10 cellular contexts compared by ENCODE assay signal in the genomic region with DNA sequence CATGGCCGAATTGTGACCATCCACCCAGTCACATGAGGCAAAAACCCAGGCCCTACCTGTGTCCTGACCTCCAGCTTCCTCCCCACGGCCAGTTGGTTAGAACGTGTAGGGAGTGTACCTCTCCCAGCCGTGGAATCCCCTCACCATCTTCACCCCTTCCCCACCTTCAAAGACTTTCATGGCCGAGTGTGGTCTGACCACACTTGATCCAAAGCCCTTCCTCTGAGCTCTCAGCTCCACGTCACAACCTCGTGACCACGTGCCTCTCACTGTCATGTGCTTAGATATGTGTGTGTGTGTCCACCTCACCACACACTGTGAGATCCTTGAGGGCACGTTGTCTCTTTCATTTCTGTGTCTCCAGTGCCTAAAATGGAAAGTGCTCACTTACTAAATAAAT. TPM values are rescaled to one million over a fixed set of nuclear protein-coding genes. Genes with fewer than 3 reads are reported as not detected.
DNase-seq lines count a peak whose midpoint lies in the region; ATAC-seq and TF ChIP-seq lines count a peak whose summit lies in the region.
"Had no signal": no experiment of that assay in that cellular context is flagged by ENCODE, and none has a peak within 500 bp of the region (broad histone marks: within the 10 kb centered on the region; RNA-seq: fewer than 3 reads in every experiment).

No MANE protein-coding gene starts in this region.

- no peak overlapping the region for H3K14ac ChIP-seq in H9 (ENCODE audit: insufficient read depth, low read length)

- no peak overlapping the region for H3K27ac ChIP-seq in H9 (ENCODE audit: insufficient read length, low read depth, low read length)
- H3K27ac ChIP-seq: thyroid gland had no signal

- H3K79me2 ChIP-seq in H9 (ENCODE audit: insufficient read depth, low read length), result no peaks in the 10 kb centered on the region

- no peak overlapping the region for H4K5ac ChIP-seq in H9 (ENCODE audit: insufficient read length, low read depth, low read length)

- H4K91ac ChIP-seq in H9 (ENCODE audit: insufficient read length, low read depth, low read length), result peak overlapping the region; percentile 67

- H2BK5ac ChIP-seq in H9 (ENCODE audit: insufficient read length, low read length), result no peak overlapping the region

- H2BK15ac ChIP-seq in H9 (ENCODE audit: low read depth, low read length), result no peak overlapping the region

- H3K18ac ChIP-seq in H9 (ENCODE audit: insufficient read length, low read depth, low read length), result no peak overlapping the region

- WGBS in H9 (ENCODE audit: extremely low coverage, insufficient read length, low lambda C conversion rate), result no CpG with 5 or more reads among the region's 9 CpGs

- ATAC-seq in naive thymus-derived CD8-positive, alpha-beta T cell, result no peak
- no peak for ATAC-seq in esophagus mucosa
- no peak for ATAC-seq in HG03097 (IDR thresholded peaks at IDR 0.05; ENCODE audit: low FRiP score, unreplicated experiment)

- no peak overlapping the region for H2BK20ac ChIP-seq in H9 (ENCODE audit: low read depth, low read length, poor library complexity, severe bottlenecking)

- H3K27me3 ChIP-seq in H9 (ENCODE audit: insufficient read depth, low read length), result no peaks in the 10 kb centered on the region
- H3K27me3 ChIP-seq: thyroid gland had no signal

- H2AK5ac ChIP-seq in H9 (ENCODE audit: insufficient read length, low read length), result no peak overlapping the region

- POLR2A ChIA-PET in naive thymus-derived CD8-positive, alpha-beta T cell (lab: Charles Lee), result interaction anchor here (0.5 to 7.8 kb wide), 18 partner anchors 10 to 243 kb away, joined by 3 to 121 read pairs (median 5); partner anchors contain the start of genes HMGB1, KATNAL1 and USPL1

- peak; percentile 59 for DNase-seq in GM12864 (ENCODE audit: low read depth)
- no peak for DNase-seq in H9
- peak; percentile 84 for DNase-seq in activated CD4-positive, alpha-beta T cell treated with anti-CD3 and anti-CD28 coated beads, Interleukin-2, amount 10 ng/mL, durations not matched to agents 24 days and 14 days
- DNase-seq in naive thymus-derived CD8-positive, alpha-beta T cell, result peak in 1 of 10 donors; percentile 13
- no peak for DNase-seq in NCI-H2171 treated with DMSO at 0.1 percent for 48 hours (lab: John Stamatoyannopoulos, UW)
- DNase-seq in Ammon's horn (ENCODE audit: low spot score), result no peak
- DNase-seq: NCI-H1417, thyroid gland had no signal

- H3K56ac ChIP-seq in H9 (ENCODE audit: insufficient read length, low read depth, low read length), result no peak overlapping the region

- peaks cover 12 to 18% of the 10 kb centered on the region in 2 experiments for H3K4me1 Mint-ChIP-seq in H9
- peaks cover 87% of the 10 kb centered on the region for H3K4me1 Mint-ChIP-seq in activated CD4-positive, alpha-beta T cell treated with anti-CD3 and anti-CD28 coated beads, Interleukin-2, amount 10 ng/mL, durations not matched to agents 24 days and 14 days
- H3K4me1 Mint-ChIP-seq in naive thymus-derived CD8-positive, alpha-beta T cell, result peaks cover 65 to 98% (median 93%) of the 10 kb centered on the region in 4 donors

- intact Hi-C loops in activated CD4-positive, alpha-beta T cell treated with anti-CD3 and anti-CD28 coated beads, Interleukin-2, amount 10 ng/mL, durations not matched to agents 24 days and 14 days (cut with micrococcal nuclease), result loop anchor here (5.0 to 10.0 kb wide), 4 partner anchors 49 to 791 kb away; partner anchors contain the start of genes HSPH1 and UBE2L5

- TF ChIP-seq CTCF in GM12864 (IDR thresholded peaks at IDR 0.05; ENCODE audit: low read depth, low read length, missing control alignments), result no peak
- no peak for TF ChIP-seq CTCF in H9 (conservative IDR thresholded peaks at IDR 0.05)

- H3K4me2 ChIP-seq in H9 (ENCODE audit: insufficient read depth, insufficient read length, low read length), result no peak overlapping the region

- H3T11ph ChIP-seq in H9 (ENCODE audit: low read length), result no peak overlapping the region

- no peak overlapping the region for H3K9ac ChIP-seq in H9 (ENCODE audit: extremely low read depth, insufficient read length, low read length)

- peak overlapping the region in 2 of 3 experiments; percentile 9 to 40; a peak in 2 of 7 replicates for H3K27ac Mint-ChIP-seq in H9
- H3K27ac Mint-ChIP-seq in activated CD4-positive, alpha-beta T cell treated with anti-CD3 and anti-CD28 coated beads, Interleukin-2, amount 10 ng/mL, durations not matched to agents 24 days and 14 days, result peak overlapping the region; percentile 97
- H3K27ac Mint-ChIP-seq in naive thymus-derived CD8-positive, alpha-beta T cell, result peak overlapping the region; percentile 89 to 99 (median 94)

- no peak overlapping the region for H2BK120ac ChIP-seq in H9 (ENCODE audit: low read depth, low read length, poor library complexity, severe bottlenecking)

- H3K4ac ChIP-seq in H9 (ENCODE audit: low read depth, low read length), result no peak overlapping the region

- H3K23ac ChIP-seq in H9 (ENCODE audit: insufficient read length, low read depth, low read length), result no peak overlapping the region

- no peaks in the 10 kb centered on the region for H3K9me3 ChIP-seq in H9 (ENCODE audit: control insufficient read depth, low read depth, low read length)
- H3K9me3 ChIP-seq: thyroid gland had no signal

- no peak overlapping the region for H4K8ac ChIP-seq in H9 (replicated peaks; ENCODE audit: insufficient read length, low read depth, low read length)

- H3K4me3 Mint-ChIP-seq in H9, result no peak overlapping the region
- peak overlapping the region; percentile 85 for H3K4me3 Mint-ChIP-seq in activated CD4-positive, alpha-beta T cell treated with anti-CD3 and anti-CD28 coated beads, Interleukin-2, amount 10 ng/mL, durations not matched to agents 24 days and 14 days
- peak overlapping the region in 9 of 10 donors; percentile 75 to 89 (median 85) for H3K4me3 Mint-ChIP-seq in naive thymus-derived CD8-positive, alpha-beta T cell

- peak overlapping the region; percentile 30 for H3K4me3 ChIP-seq in GM12864 (ENCODE audit: low read depth, low read length)
- H3K4me3 ChIP-seq: thyroid gland had no signal

- no peaks in the 10 kb centered on the region for H3K36me3 Mint-ChIP-seq in H9 (ENCODE audit: insufficient read depth in 1 of 3, low read depth in 3 of 3)
- peaks cover 20% of the 10 kb centered on the region for H3K36me3 Mint-ChIP-seq in activated CD4-positive, alpha-beta T cell treated with anti-CD3 and anti-CD28 coated beads, Interleukin-2, amount 10 ng/mL, durations not matched to agents 24 days and 14 days (ENCODE audit: low read depth)
- H3K36me3 Mint-ChIP-seq in naive thymus-derived CD8-positive, alpha-beta T cell, result peaks cover 0 to 2% (median 0%) of the 10 kb centered on the region in 3 donors

- H3K23me2 ChIP-seq in H9 (ENCODE audit: insufficient read length, low read depth, low read length, poor library complexity, severe bottlenecking), result no peaks in the 10 kb centered on the region

- H3K27me3 Mint-ChIP-seq in H9 (ENCODE audit: low read depth), result peaks cover 4% of the 10 kb centered on the region; the same call in 1 of the 2 replicates
- no peaks in the 10 kb centered on the region for H3K27me3 Mint-ChIP-seq in activated CD4-positive, alpha-beta T cell treated with anti-CD3 and anti-CD28 coated beads, Interleukin-2, amount 10 ng/mL, durations not matched to agents 24 days and 14 days
- no peaks in the 10 kb centered on the region for H3K27me3 Mint-ChIP-seq in naive thymus-derived CD8-positive, alpha-beta T cell

- no peaks in the 10 kb centered on the region for H3K79me1 ChIP-seq in H9 (ENCODE audit: insufficient read depth, low read depth, low read length, poor library complexity, severe bottlenecking)

- no peak overlapping the region for H2AFZ ChIP-seq in H9 (ENCODE audit: low read length)

- no peaks in the 10 kb centered on the region for H4K20me1 ChIP-seq in H9 (ENCODE audit: control insufficient read depth, insufficient read depth, insufficient read length)

- peaks cover 10% of the 10 kb centered on the region; the same call in 1 of the 2 replicates for H3K4me1 ChIP-seq in H9 (ENCODE audit: insufficient read depth, low read length)

- no peak overlapping the region for H2BK12ac ChIP-seq in H9 (ENCODE audit: insufficient read length, low read depth, low read length)

- H3K9me3 Mint-ChIP-seq in H9, result no peaks in the 10 kb centered on the region; a peak in 1 of 5 replicates
- no peaks in the 10 kb centered on the region for H3K9me3 Mint-ChIP-seq in activated CD4-positive, alpha-beta T cell treated with anti-CD3 and anti-CD28 coated beads, Interleukin-2, amount 10 ng/mL, durations not matched to agents 24 days and 14 days
- no peaks in the 10 kb centered on the region for H3K9me3 Mint-ChIP-seq in naive thymus-derived CD8-positive, alpha-beta T cell

RNA-seq across cellular contexts. Expression of gene UBE2L5, which starts 48.6 kb away (rescaled TPM):
- total RNA-seq in H9 (2021) (0.20 TPM in 1 of 2 replicates, not detected in the other), esophagus mucosa (not detected)
- not detected in 2 replicates for total RNA-seq in activated CD4-positive, alpha-beta T cell treated with anti-CD3 and anti-CD28 coated beads, Interleukin-2, amount 10 ng/mL, durations not matched to agents 24 days and 14 days
- not detected for total RNA-seq in naive thymus-derived CD8-positive, alpha-beta T cell
- polyA plus RNA-seq in naive thymus-derived CD8-positive, alpha-beta T cell, result not detected
- total RNA-seq: thyroid gland had no signal

Comparison
In these comparisons a context has a peak if more than half of its experiments do, and no peak if none do; other contexts are left out.
1. DNase-seq: peak in GM12864 (single experiment) and activated CD4-positive, alpha-beta T cell treated with anti-CD3 and anti-CD28 coated beads, Interleukin-2, amount 10 ng/mL, durations not matched to agents 24 days and 14 days (single experiment); none in H9 (single experiment), NCI-H2171 treated with DMSO at 0.1 percent for 48 hours (single experiment) and Ammon's horn (single experiment).
2. H3K27ac Mint-ChIP-seq: peak in every context shown above with its lines; median percentile 97 in activated CD4-positive, alpha-beta T cell treated with anti-CD3 and anti-CD28 coated beads, Interleukin-2, amount 10 ng/mL, durations not matched to agents 24 days and 14 days; 94 in naive thymus-derived CD8-positive, alpha-beta T cell; 24 in H9.
3. H3K4me3 Mint-ChIP-seq: peak in activated CD4-positive, alpha-beta T cell treated with anti-CD3 and anti-CD28 coated beads, Interleukin-2, amount 10 ng/mL, durations not matched to agents 24 days and 14 days (single experiment) and naive thymus-derived CD8-positive, alpha-beta T cell (9 of 10); none in H9 (0 of 2).